9 cellular contexts compared by ENCODE assay signal in the genomic region with DNA sequence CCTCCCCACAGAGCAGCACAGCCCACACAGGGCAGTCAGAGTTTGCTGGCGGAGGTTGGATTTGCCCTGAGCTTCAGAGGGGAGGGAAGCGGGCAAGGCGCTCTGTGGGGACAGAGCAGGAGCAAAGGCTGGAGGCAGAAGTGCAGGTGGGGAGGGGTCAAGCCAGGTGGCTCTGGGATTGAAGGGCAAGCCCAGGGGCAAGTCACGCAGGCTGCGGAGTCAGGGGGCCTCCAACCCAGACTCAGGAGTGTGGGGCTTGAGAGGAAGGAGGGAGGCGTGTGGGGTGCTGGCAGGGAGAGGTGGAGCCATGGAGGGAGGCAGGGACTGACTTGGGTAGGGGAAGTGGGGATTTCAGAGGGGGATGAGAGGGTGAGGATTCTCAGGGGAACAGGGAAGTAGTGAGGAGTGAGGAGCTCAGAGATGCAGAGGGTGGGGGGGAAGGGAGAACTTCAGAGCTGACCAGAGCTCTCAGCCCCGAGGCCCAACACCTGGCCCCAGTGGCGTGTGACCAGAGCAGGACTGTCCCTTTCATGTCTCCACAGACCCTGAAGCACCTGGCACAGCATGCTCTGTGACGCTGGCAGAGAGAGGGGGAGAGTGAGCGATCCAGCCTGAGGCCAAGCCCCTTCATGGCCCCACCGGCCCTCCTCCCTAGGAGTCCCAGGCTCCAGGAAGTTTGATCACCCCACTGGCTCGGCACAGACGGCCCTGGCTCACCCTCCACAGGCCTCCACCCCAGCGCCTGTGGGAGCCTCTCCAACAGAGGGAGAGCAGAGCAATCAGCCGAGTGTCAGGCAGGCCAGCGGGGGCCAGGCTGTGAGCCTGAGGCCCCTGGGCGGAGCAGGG. TPM values are rescaled to one million over a fixed set of nuclear protein-coding genes. Genes with fewer than 3 reads are reported as not detected.
A peak's percentile ranks its signal among the peaks of the same experiment; 100 is the strongest.
DNase-seq lines count a peak whose midpoint lies in the region; ATAC-seq, FAIRE-seq and TF ChIP-seq lines count a peak whose summit lies in the region.
"Had no signal": no experiment of that assay in that cellular context is flagged by ENCODE, and none has a peak within 500 bp of the region (broad histone marks: within the 10 kb centered on the region; RNA-seq: fewer than 3 reads in every experiment).

No MANE protein-coding gene starts in this region.

- no peak overlapping the region; the same call in 1 of the 2 replicates for H3K4me2 ChIP-seq in DND-41 (ENCODE audit: insufficient read depth, low read length)

- FAIRE-seq in RCC 7860 (lab: Jason Lieb, UNC), result no peak

- H3K9ac ChIP-seq in DND-41 (ENCODE audit: low read depth, low read length) (peak overlapping the region; percentile 45), duodenal mucosa (ENCODE audit: low read depth in 1 of 2, low read length in 2 of 2) (peak overlapping the region in 1 of 2 donors; percentile 16)

- DNase-seq in DND-41 (no peak), NB4 (ENCODE audit: low read depth) (peak; percentile 77), neural crest cell (ENCODE audit: low read depth, low spot score) (no peak), epidermal melanocyte (ENCODE audit: insufficient read length, low spot score) (no peak), RCC 7860 (ENCODE audit: low spot score) (no peak)
- DNase-seq: DMS53 had no signal

- H2AFZ ChIP-seq in DND-41 (ENCODE audit: low read depth, low read length), result no peak overlapping the region

- no peaks in the 10 kb centered on the region for H3K36me3 Mint-ChIP-seq in neural crest cell (ENCODE audit: low read depth)

- H3K9me3 ChIP-seq in DND-41 (ENCODE audit: insufficient read depth, low read length, severe bottlenecking), result no peaks in the 10 kb centered on the region
- H3K9me3 ChIP-seq in duodenal mucosa (ENCODE audit: control insufficient read depth in 1 of 2, low read length in 2 of 2), result no peaks in the 10 kb centered on the region

- H3K4me3 ChIP-seq in DND-41 (ENCODE audit: low read depth in 1 of 2, low read length in 2 of 2) (no peak overlapping the region; a peak in 1 of 4 replicates), NB4 (ENCODE audit: low read depth, low read length) (no peak overlapping the region), duodenal mucosa (ENCODE audit: low read depth in 1 of 2, low read length in 2 of 2) (no peak overlapping the region)

- H3K27me3 Mint-ChIP-seq in neural crest cell (ENCODE audit: low read depth), result no peaks in the 10 kb centered on the region

- peak overlapping the region; percentile 78 for H3K27ac Mint-ChIP-seq in neural crest cell (ENCODE audit: unreplicated experiment)

- H3K4me1 ChIP-seq in DND-41 (ENCODE audit: insufficient read depth, low read length), result peaks cover 65% of the 10 kb centered on the region
- peaks cover 33 to 50% of the 10 kb centered on the region in 2 donors for H3K4me1 ChIP-seq in duodenal mucosa (ENCODE audit: control insufficient read depth in 1 of 2, insufficient read depth in 2 of 2, low read length in 2 of 2)

- H3K36me3 ChIP-seq in DND-41 (ENCODE audit: insufficient read depth, low read length) (no peaks in the 10 kb centered on the region), duodenal mucosa (ENCODE audit: control insufficient read depth in 1 of 2, insufficient read depth in 2 of 2, low read length in 2 of 2) (no peaks in the 10 kb centered on the region)

- no peaks in the 10 kb centered on the region for H3K9me3 Mint-ChIP-seq in neural crest cell

- H3K27ac ChIP-seq in DND-41 (ENCODE audit: low read length) (peak overlapping the region; percentile 93), duodenal mucosa (ENCODE audit: low read depth, low read length) (peak overlapping the region; percentile 42)

- no peak overlapping the region for H3K4me3 Mint-ChIP-seq in neural crest cell

- H3K79me2 ChIP-seq in DND-41 (ENCODE audit: insufficient read depth, low read length), result no peaks in the 10 kb centered on the region

- H3K4me1 Mint-ChIP-seq in neural crest cell, result peaks cover 55% of the 10 kb centered on the region

- TF ChIP-seq CTCF in DND-41 (IDR thresholded peaks at IDR 0.05; ENCODE audit: borderline replicate concordance, extremely low read depth, low read length, poor library complexity, severe bottlenecking) (no peak), NB4 (IDR thresholded peaks at IDR 0.05; ENCODE audit: low read depth, low read length) (no peak), neural crest cell (conservative IDR thresholded peaks at IDR 0.05) (no peak)

- no peak for ATAC-seq in DND-41 (ENCODE audit: insufficient read depth, low read depth)
- ATAC-seq in HG02642 (IDR thresholded peaks at IDR 0.05; ENCODE audit: poor library complexity, unreplicated experiment), result no peak
- ATAC-seq in HG03354 (IDR thresholded peaks at IDR 0.05; ENCODE audit: poor library complexity, severe bottlenecking, unreplicated experiment), result no peak

- H3K27me3 ChIP-seq in DND-41 (ENCODE audit: insufficient read depth, low read length, poor library complexity) (no peaks in the 10 kb centered on the region), duodenal mucosa (ENCODE audit: control insufficient read depth in 1 of 2, insufficient read depth in 2 of 2, low read length in 2 of 2) (no peaks in the 10 kb centered on the region)

- no peaks in the 10 kb centered on the region for H4K20me1 ChIP-seq in DND-41 (ENCODE audit: insufficient read depth, low read length)

- TF ChIP-seq POLR2A in NB4 (IDR thresholded peaks at IDR 0.05; ENCODE audit: extremely low read depth, insufficient read length), result no peak

RNA-seq across cellular contexts. Expression of gene SH3BGRL3, which starts 10.8 kb away (rescaled TPM):
- total RNA-seq in neural crest cell, result 97.9 and 100 TPM in 2 replicates

RNA-seq across cellular contexts. Expression of gene UBXN11, which starts 15.8 kb away (rescaled TPM):
- total RNA-seq in neural crest cell, result 33.5 and 35.5 TPM in 2 replicates

RNA-seq across cellular contexts. Expression of gene CD52, which starts 27.1 kb away (rescaled TPM):
- not detected in 2 replicates for total RNA-seq in neural crest cell

RNA-seq across cellular contexts. Expression of gene CEP85, which starts 56.6 kb away (rescaled TPM):
- total RNA-seq in neural crest cell, result 46.6 and 48.0 TPM in 2 replicates
